36 cellular contexts compared by ENCODE assay signal in genomic region chr1:4944072-4944471, GRCh38.
"Had no signal": no experiment of that assay in that cellular context is flagged by ENCODE, and none has a peak within 500 bp of the region (broad histone marks: within the 10 kb centered on the region; RNA-seq: fewer than 3 reads in every experiment).

No MANE protein-coding gene starts in this region.

- ATAC-seq: activated CD4-positive, alpha-beta T cell treated with anti-CD3 and anti-CD28 coated beads for 36 hours; activated CD8-positive, alpha-beta memory T cell treated with anti-CD3 and anti-CD28 coated beads, Interleukin-2, amount 10 ng/mL, durations not matched to agents 7 days and 5 days; activated CD8-positive, alpha-beta T cell treated with anti-CD3 and anti-CD28 coated beads, Interleukin-2, amount 10 ng/mL, durations not matched to agents 7 days and 5 days; activated naive CD8-positive, alpha-beta T cell treated with anti-CD3 and anti-CD28 coated beads, Interleukin-2, amount 50 U/mL, for 24 hours had no signal

- H3K27me3 ChIP-seq: ascending aorta, cardiac muscle cell had no signal

- H3K4me1 Mint-ChIP-seq: activated B cell treated with CpG ODN at 0.5 μM for 24 hours; activated CD4-positive, alpha-beta memory T cell treated with anti-CD3 and anti-CD28 coated beads, Interleukin-2, amount 10 ng/mL, durations not matched to agents 7 days and 5 days; activated CD4-positive, alpha-beta T cell treated with anti-CD3 and anti-CD28 coated beads for 36 hours; activated CD4-positive, alpha-beta T cell treated with anti-CD3 and anti-CD28 coated beads, Interleukin-2, amount 10 ng/mL, durations not matched to agents 7 days and 5 days; activated CD8-positive, alpha-beta memory T cell treated with anti-CD3 and anti-CD28 coated beads, Interleukin-2, amount 10 ng/mL, durations not matched to agents 7 days and 5 days; activated naive CD4-positive, alpha-beta T cell treated with anti-CD3 and anti-CD28 coated beads, Interleukin-2, amount 10 ng/mL, durations not matched to agents 7 days and 5 days; activated naive CD4-positive, alpha-beta T cell treated with anti-CD3 and anti-CD28 coated beads, Interleukin-2, amount 50 U/mL, for 24 hours; activated naive CD8-positive, alpha-beta T cell treated with anti-CD3 and anti-CD28 coated beads, Interleukin-2, amount 10 ng/mL, durations not matched to agents 7 days and 5 days; activated naive CD8-positive, alpha-beta T cell treated with anti-CD3 and anti-CD28 coated beads, Interleukin-2, amount 50 U/mL, for 24 hours; central memory CD8-positive, alpha-beta T cell had no signal

- H3K27me3 Mint-ChIP-seq: activated B cell treated with CpG ODN at 0.5 μM for 24 hours; activated CD4-positive, alpha-beta memory T cell treated with anti-CD3 and anti-CD28 coated beads, Interleukin-2, amount 10 ng/mL, durations not matched to agents 7 days and 5 days; activated CD4-positive, alpha-beta T cell treated with anti-CD3 and anti-CD28 coated beads, Interleukin-2, amount 10 ng/mL, durations not matched to agents 7 days and 5 days; activated CD8-positive, alpha-beta memory T cell treated with anti-CD3 and anti-CD28 coated beads, Interleukin-2, amount 10 ng/mL, durations not matched to agents 7 days and 5 days; brain had no signal

- H3K36me3 ChIP-seq: ascending aorta, cardiac muscle cell had no signal

- FAIRE-seq: bronchial epithelial cell, TTC549 had no signal

- H3K9me3 Mint-ChIP-seq: activated naive CD4-positive, alpha-beta T cell treated with anti-CD3 and anti-CD28 coated beads, Interleukin-2, amount 50 U/mL, for 24 hours had no signal

- H3K9me3 ChIP-seq: ascending aorta had no signal

- H3K4me3 Mint-ChIP-seq: activated B cell treated with CpG ODN at 0.5 μM for 24 hours; activated CD4-positive, alpha-beta memory T cell treated with anti-CD3 and anti-CD28 coated beads, Interleukin-2, amount 10 ng/mL, durations not matched to agents 7 days and 5 days; activated CD4-positive, alpha-beta T cell treated with anti-CD3 and anti-CD28 coated beads for 36 hours; activated CD4-positive, alpha-beta T cell treated with anti-CD3 and anti-CD28 coated beads, Interleukin-2, amount 10 ng/mL, durations not matched to agents 7 days and 5 days; activated CD8-positive, alpha-beta memory T cell treated with anti-CD3 and anti-CD28 coated beads, Interleukin-2, amount 10 ng/mL, durations not matched to agents 7 days and 5 days; activated CD8-positive, alpha-beta T cell treated with anti-CD3 and anti-CD28 coated beads, Interleukin-2, amount 10 ng/mL, durations not matched to agents 7 days and 5 days; activated naive CD4-positive, alpha-beta T cell treated with anti-CD3 and anti-CD28 coated beads, Interleukin-2, amount 10 ng/mL, durations not matched to agents 7 days and 5 days; activated naive CD4-positive, alpha-beta T cell treated with anti-CD3 and anti-CD28 coated beads, Interleukin-2, amount 50 U/mL, for 24 hours; activated naive CD8-positive, alpha-beta T cell; activated naive CD8-positive, alpha-beta T cell treated with anti-CD3 and anti-CD28 coated beads, Interleukin-2, amount 10 ng/mL, durations not matched to agents 7 days and 5 days; activated naive CD8-positive, alpha-beta T cell treated with anti-CD3 and anti-CD28 coated beads, Interleukin-2, amount 50 U/mL, for 24 hours; activated T-cell treated with anti-CD3 and anti-CD28 coated beads, Interleukin-2, amount 50 U/mL, for 24 hours; brain; central memory CD8-positive, alpha-beta T cell; T-helper 1 cell treated with Interleukin-12 subunit alpha and Interleukin-12 subunit beta and Interleukin-4 antibody, amounts not matched to agents 30 μg/mL and 1 μg/mL, for 36 hours; T-helper 2 cell treated with Interferon-gamma antibody and Interleukin-4, amounts not matched to agents 5 μg/mL and 100 μg/mL, for 36 hours had no signal

- H3K27ac ChIP-seq: cardiac muscle cell, VCaP had no signal

- H3K4me3 ChIP-seq: ascending aorta, cardiac muscle cell had no signal

- H3K27ac Mint-ChIP-seq: activated B cell treated with CpG ODN at 0.5 μM for 24 hours; activated CD4-positive, alpha-beta memory T cell treated with anti-CD3 and anti-CD28 coated beads, Interleukin-2, amount 10 ng/mL, durations not matched to agents 7 days and 5 days; activated CD4-positive, alpha-beta T cell treated with anti-CD3 and anti-CD28 coated beads for 36 hours; activated CD4-positive, alpha-beta T cell treated with anti-CD3 and anti-CD28 coated beads, Interleukin-2, amount 10 ng/mL, durations not matched to agents 7 days and 5 days; activated CD8-positive, alpha-beta memory T cell treated with anti-CD3 and anti-CD28 coated beads, Interleukin-2, amount 10 ng/mL, durations not matched to agents 7 days and 5 days; activated CD8-positive, alpha-beta T cell treated with anti-CD3 and anti-CD28 coated beads, Interleukin-2, amount 10 ng/mL, durations not matched to agents 7 days and 5 days; activated naive CD4-positive, alpha-beta T cell treated with anti-CD3 and anti-CD28 coated beads, Interleukin-2, amount 10 ng/mL, durations not matched to agents 7 days and 5 days; activated naive CD4-positive, alpha-beta T cell treated with anti-CD3 and anti-CD28 coated beads, Interleukin-2, amount 50 U/mL, for 24 hours; activated naive CD8-positive, alpha-beta T cell; activated naive CD8-positive, alpha-beta T cell treated with anti-CD3 and anti-CD28 coated beads, Interleukin-2, amount 10 ng/mL, durations not matched to agents 7 days and 5 days; activated naive CD8-positive, alpha-beta T cell treated with anti-CD3 and anti-CD28 coated beads, Interleukin-2, amount 50 U/mL, for 24 hours; activated T-cell treated with anti-CD3 and anti-CD28 coated beads, Interleukin-2, amount 50 U/mL, for 24 hours; activated T-helper 2 cell treated with anti-CD3 and anti-CD28 coated beads, Interferon-gamma antibody, Interleukin-2, Interleukin-4, amounts not matched to agents 10 μg/mL and 5 μg/mL and 100 μg/mL, durations not matched to agents 14 hours and 24 hours and 36 hours; brain; T-helper 1 cell treated with Interleukin-12 subunit alpha and Interleukin-12 subunit beta and Interleukin-4 antibody, amounts not matched to agents 30 μg/mL and 1 μg/mL, for 36 hours; T-helper 2 cell treated with Interferon-gamma antibody and Interleukin-4, amounts not matched to agents 5 μg/mL and 100 μg/mL, for 36 hours had no signal

- DNase-seq: activated B cell treated with CpG ODN at 0.5 μM for 24 hours; activated CD4-positive, alpha-beta memory T cell treated with anti-CD3 and anti-CD28 coated beads, Interleukin-2, amount 10 ng/mL, durations not matched to agents 7 days and 5 days; activated CD4-positive, alpha-beta T cell treated with anti-CD3 and anti-CD28 coated beads for 1 hour; activated CD4-positive, alpha-beta T cell treated with anti-CD3 and anti-CD28 coated beads for 36 hours; activated CD4-positive, alpha-beta T cell treated with anti-CD3 and anti-CD28 coated beads for 48 hours; activated CD4-positive, alpha-beta T cell treated with anti-CD3 and anti-CD28 coated beads, Interleukin-2, amount 10 ng/mL, durations not matched to agents 7 days and 5 days; activated CD4-positive, alpha-beta T cell treated with anti-CD3 and anti-CD28 coated beads, Interleukin-2, amount 50 U/mL, for 48 hours; activated CD8-positive, alpha-beta memory T cell treated with anti-CD3 and anti-CD28 coated beads for 24 hours; activated CD8-positive, alpha-beta memory T cell treated with anti-CD3 and anti-CD28 coated beads, Interleukin-2, amount 10 ng/mL, durations not matched to agents 7 days and 5 days; activated CD8-positive, alpha-beta memory T cell treated with anti-CD3 and anti-CD28 coated beads, Interleukin-2, amount 50 U/mL, for 48 hours; activated CD8-positive, alpha-beta T cell treated with anti-CD3 and anti-CD28 coated beads, Interleukin-2, amount 10 ng/mL, durations not matched to agents 7 days and 5 days; activated effector memory CD4-positive, alpha-beta T cell treated with Interleukin-2 at 50 U/mL for 16 hours; activated gamma-delta T cell; activated naive CD4-positive, alpha-beta T cell treated with anti-CD3 and anti-CD28 coated beads, Interleukin-2, amount 10 ng/mL, durations not matched to agents 7 days and 5 days; activated naive CD4-positive, alpha-beta T cell treated with Interleukin-2 at 50 U/mL for 16 hours; activated naive CD8-positive, alpha-beta T cell treated with anti-CD3 and anti-CD28 coated beads, Interleukin-2, amount 10 ng/mL, durations not matched to agents 7 days and 5 days; activated naive CD8-positive, alpha-beta T cell treated with anti-CD3 and anti-CD28 coated beads, Interleukin-2, amount 50 U/mL, for 24 hours; activated T-cell treated with anti-CD3 and anti-CD28 coated beads, Interleukin-2, amount 50 U/mL, for 24 hours; activated T-cell treated with anti-CD3 and anti-CD28 coated beads, Interleukin-2, amount 50 U/mL, for 48 hours; amygdala; anterior cingulate cortex; T-helper 1 cell; T-helper 2 cell; T-helper 9 cell had no signal

- H3K36me3 Mint-ChIP-seq: activated CD8-positive, alpha-beta memory T cell treated with anti-CD3 and anti-CD28 coated beads, Interleukin-2, amount 10 ng/mL, durations not matched to agents 7 days and 5 days; activated naive CD4-positive, alpha-beta T cell treated with anti-CD3 and anti-CD28 coated beads, Interleukin-2, amount 10 ng/mL, durations not matched to agents 7 days and 5 days; activated naive CD4-positive, alpha-beta T cell treated with anti-CD3 and anti-CD28 coated beads, Interleukin-2, amount 50 U/mL, for 24 hours; activated naive CD8-positive, alpha-beta T cell; activated naive CD8-positive, alpha-beta T cell treated with anti-CD3 and anti-CD28 coated beads, Interleukin-2, amount 10 ng/mL, durations not matched to agents 7 days and 5 days; brain had no signal
